ENCODE assay signal across 1 cellular context in the genomic region with DNA sequence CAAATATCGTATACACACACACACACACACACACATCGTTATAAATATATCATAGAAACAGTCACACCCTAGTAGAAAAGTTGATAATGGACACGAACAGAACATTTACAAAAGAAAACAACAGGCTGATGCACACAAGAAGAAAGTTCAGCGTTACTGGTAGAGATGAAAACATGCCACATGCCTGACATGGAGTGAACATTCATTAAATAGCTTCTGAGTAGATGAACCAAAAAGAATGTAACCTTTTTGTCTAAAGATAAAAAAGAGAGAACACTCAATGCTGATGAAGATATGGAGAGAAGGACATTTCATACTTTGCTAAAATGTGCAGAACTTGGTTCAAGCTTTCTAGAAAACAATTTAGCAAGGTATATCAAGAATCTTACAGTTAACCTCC.
TF ChIP-seq lines count a peak whose summit lies in the region.

No MANE protein-coding gene starts in this region.

TF ChIP-seq in A549, 52 proteins besides CTCF, POLR2A, EP300 and RAD21 (continued from another document):
- TF ChIP-seq, protein P1, sequence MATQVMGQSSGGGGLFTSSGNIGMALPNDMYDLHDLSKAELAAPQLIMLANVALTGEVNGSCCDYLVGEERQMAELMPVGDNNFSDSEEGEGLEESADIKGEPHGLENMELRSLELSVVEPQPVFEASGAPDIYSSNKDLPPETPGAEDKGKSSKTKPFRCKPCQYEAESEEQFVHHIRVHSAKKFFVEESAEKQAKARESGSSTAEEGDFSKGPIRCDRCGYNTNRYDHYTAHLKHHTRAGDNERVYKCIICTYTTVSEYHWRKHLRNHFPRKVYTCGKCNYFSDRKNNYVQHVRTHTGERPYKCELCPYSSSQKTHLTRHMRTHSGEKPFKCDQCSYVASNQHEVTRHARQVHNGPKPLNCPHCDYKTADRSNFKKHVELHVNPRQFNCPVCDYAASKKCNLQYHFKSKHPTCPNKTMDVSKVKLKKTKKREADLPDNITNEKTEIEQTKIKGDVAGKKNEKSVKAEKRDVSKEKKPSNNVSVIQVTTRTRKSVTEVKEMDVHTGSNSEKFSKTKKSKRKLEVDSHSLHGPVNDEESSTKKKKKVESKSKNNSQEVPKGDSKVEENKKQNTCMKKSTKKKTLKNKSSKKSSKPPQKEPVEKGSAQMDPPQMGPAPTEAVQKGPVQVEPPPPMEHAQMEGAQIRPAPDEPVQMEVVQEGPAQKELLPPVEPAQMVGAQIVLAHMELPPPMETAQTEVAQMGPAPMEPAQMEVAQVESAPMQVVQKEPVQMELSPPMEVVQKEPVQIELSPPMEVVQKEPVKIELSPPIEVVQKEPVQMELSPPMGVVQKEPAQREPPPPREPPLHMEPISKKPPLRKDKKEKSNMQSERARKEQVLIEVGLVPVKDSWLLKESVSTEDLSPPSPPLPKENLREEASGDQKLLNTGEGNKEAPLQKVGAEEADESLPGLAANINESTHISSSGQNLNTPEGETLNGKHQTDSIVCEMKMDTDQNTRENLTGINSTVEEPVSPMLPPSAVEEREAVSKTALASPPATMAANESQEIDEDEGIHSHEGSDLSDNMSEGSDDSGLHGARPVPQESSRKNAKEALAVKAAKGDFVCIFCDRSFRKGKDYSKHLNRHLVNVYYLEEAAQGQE (IDR thresholded peaks at IDR 0.05): no peak
- no peak for TF ChIP-seq RARB (CRISPR knock-in tag; IDR thresholded peaks at IDR 0.05)
- TF ChIP-seq NR3C1 (IDR thresholded peaks at IDR 0.05): no peak
- TF ChIP-seq GATA3 (IDR thresholded peaks at IDR 0.05; ENCODE audit: borderline replicate concordance): no peak
- TF ChIP-seq TP53 (CRISPR knock-in tag; IDR thresholded peaks at IDR 0.05): no peak
- TF ChIP-seq CBX2 (IDR thresholded peaks at IDR 0.05; ENCODE audit: borderline replicate concordance, low read depth): no peak
- TF ChIP-seq FOXS1 (CRISPR knock-in tag; IDR thresholded peaks at IDR 0.05): no peak
- no peak for TF ChIP-seq MAFK (IDR thresholded peaks at IDR 0.05; ENCODE audit: partially characterized antibody)
- TF ChIP-seq JUN (IDR thresholded peaks at IDR 0.05): no peak
- TF ChIP-seq ZC3H11A (IDR thresholded peaks at IDR 0.05): no peak
TF ChIP-seq in A549: peak in this region for 0.
